In genomic region chr10:73076361-73077183, GRCh38 we compare ENCODE assay signal across 8 cellular contexts. TPM values are rescaled to one million over a fixed set of nuclear protein-coding genes. Genes with fewer than 3 reads are reported as not detected.
DNase-seq lines count a peak whose midpoint lies in the region; ATAC-seq and TF ChIP-seq lines count a peak whose summit lies in the region.

No MANE protein-coding gene starts in this region.

- H3K4me1 ChIP-seq in fibroblast of lung (ENCODE audit: control insufficient read depth, extremely low read depth, insufficient read depth, low read length), result no peaks in the 10 kb centered on the region

- peak overlapping the region; percentile 15 for H2AFZ ChIP-seq in fibroblast of lung (ENCODE audit: low read length)

- H3K4me3 ChIP-seq in fibroblast of lung (replicated peaks in 1 of 4; ENCODE audit: control extremely low read depth in 1 of 4, insufficient read depth in 1 of 4, low read depth in 3 of 4, low read length in 4 of 4), result peak overlapping the region in 2 of 4 experiments; percentile 24 to 41

- no peaks in the 10 kb centered on the region for H3K27me3 ChIP-seq in fibroblast of lung (ENCODE audit: control insufficient read depth, insufficient read depth, low read length)

- H4K20me1 ChIP-seq in fibroblast of lung (ENCODE audit: control insufficient read depth, extremely low read depth, insufficient read depth, low read length), result peaks cover 1% of the 10 kb centered on the region

- H3K9ac ChIP-seq in fibroblast of lung (ENCODE audit: insufficient read depth, low read length), result no peak overlapping the region

- TF ChIP-seq CTCF in fibroblast of lung (conservative IDR thresholded peaks at IDR 0.05 in 1 of 2, IDR thresholded peaks at IDR 0.05 in 1 of 2; ENCODE audit: low read depth in 1 of 2, low read length in 2 of 2), result no peak
- no peak for TF ChIP-seq CTCF in omental fat pad (IDR thresholded peaks at IDR 0.05)

- H3K9me3 ChIP-seq in fibroblast of lung (ENCODE audit: control insufficient read depth, insufficient read depth, low read depth, low read length), result no peaks in the 10 kb centered on the region

- H3K79me2 ChIP-seq in fibroblast of lung (ENCODE audit: control insufficient read depth, insufficient read depth, low read length), result peaks cover 39% of the 10 kb centered on the region

- H3K36me3 ChIP-seq in fibroblast of lung (ENCODE audit: control insufficient read depth, insufficient read depth, low read length), result peaks cover 1% of the 10 kb centered on the region

- ATAC-seq in omental fat pad (ENCODE audit: low FRiP score) (peak; percentile 78), HG03097 (IDR thresholded peaks at IDR 0.05; ENCODE audit: low FRiP score, unreplicated experiment) (no peak)

- H3K4me2 ChIP-seq in fibroblast of lung (ENCODE audit: extremely low read depth, insufficient read depth, low read length), result peak overlapping the region; percentile 84

- peak; percentile 59 for DNase-seq in GM04503 (ENCODE audit: low read depth)
- DNase-seq in SKM-1 treated with dmso at 0.1 percent for 144 hours (lab: John Stamatoyannopoulos, UW; ENCODE audit: unreplicated experiment), result peak; percentile 15
- DNase-seq in fibroblast of lung (ENCODE audit: low read depth in 2 of 2), result peak; percentile 83 to 87
- no peak for DNase-seq in omental fat pad (ENCODE audit: low spot score)
- DNase-seq in amniotic stem cell (lab: John Stamatoyannopoulos, UW), result no peak
- DNase-seq in epidermal melanocyte (ENCODE audit: insufficient read length, low spot score), result no peak
- DNase-seq in COLO829 (ENCODE audit: low spot score), result no peak

- H3K27ac ChIP-seq in fibroblast of lung (ENCODE audit: insufficient read depth, low read length), result peak overlapping the region; percentile 15

RNA-seq across cellular contexts. Expression of gene P4HA1, which starts 20.1 kb away (rescaled TPM):
- total RNA-seq in fibroblast of lung (147 and 179 TPM in 2 replicates), omental fat pad (10 to 100 TPM; 22.0 to 41.4 (median 37.8) TPM)
- 89.1 and 226 TPM in 2 replicates for polyA plus RNA-seq in fibroblast of lung
- 64.6 and 153 TPM in 2 replicates for polyA plus RNA-seq in fibroblast of lung (2012)
- polyA minus RNA-seq in fibroblast of lung (ENCODE audit: low replicate concordance), result 7.0 and 12.5 TPM in 2 replicates

RNA-seq across cellular contexts. Expression of gene NUDT13, which starts 33.7 kb away (rescaled TPM):
- 2.1 and 2.6 TPM in 2 replicates for total RNA-seq in fibroblast of lung
- 1.3 and 1.8 TPM in 2 replicates for polyA plus RNA-seq in fibroblast of lung
- 1.5 and 2.0 TPM in 2 replicates for polyA plus RNA-seq in fibroblast of lung (2012)
- polyA minus RNA-seq in fibroblast of lung (ENCODE audit: low replicate concordance), result not detected in 2 replicates
- 1 to 10 TPM; 1.6 to 2.4 (median 2.2) TPM for total RNA-seq in omental fat pad

Comparison
In these comparisons a context has a peak if more than half of its experiments do, and no peak if none do; other contexts are left out.
1. DNase-seq: peak in GM04503 (single experiment), SKM-1 treated with dmso at 0.1 percent for 144 hours (single experiment) and fibroblast of lung (2 of 2); none in omental fat pad (single experiment), amniotic stem cell (single experiment), epidermal melanocyte (single experiment) and COLO829 (single experiment).